In the genomic region with DNA sequence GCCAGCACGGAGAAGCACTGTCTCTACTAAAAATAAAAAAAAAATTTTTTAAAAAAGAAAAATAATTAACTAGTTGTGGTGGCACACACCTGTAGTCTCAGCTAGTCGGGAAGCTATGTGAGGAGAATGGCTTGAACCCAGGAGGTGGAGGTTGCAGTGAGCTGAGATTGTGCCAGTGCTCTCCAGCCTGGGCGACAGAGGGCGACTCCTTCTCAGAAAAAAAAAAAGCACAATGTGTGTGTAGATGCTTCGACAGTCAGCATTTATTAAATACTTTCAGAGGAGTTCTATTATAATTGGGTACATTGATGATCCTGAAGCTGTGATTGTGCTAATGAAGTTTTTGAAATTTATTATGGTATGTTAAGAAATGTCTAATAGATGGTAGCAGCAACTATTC, we compare ENCODE assay signal across 29 cellular contexts. TPM values are rescaled to one million over a fixed set of nuclear protein-coding genes. Genes with fewer than 3 reads are reported as not detected.
"Had no signal": no experiment of that assay in that cellular context is flagged by ENCODE, and none has a peak within 500 bp of the region (broad histone marks: within the 10 kb centered on the region; RNA-seq: fewer than 3 reads in every experiment).

No MANE protein-coding gene starts in this region.

- ATAC-seq: esophagus mucosa; gastrocnemius medialis; left ventricle myocardium superior; lower lobe of right lung; natural killer cell; psoas muscle; right cardiac atrium; stimulated activated memory B cell treated with anti-CD40 and anti-IgM and Interleukin-4, amounts not matched to agents 10 μg/mL and 1 μg/mL and 100 μg/mL, for 72 hours; stimulated activated naive CD8-positive, alpha-beta T cell treated with anti-CD3 and anti-CD28 coated beads, Interleukin-15, Interleukin-2, amounts not matched to agents 100 U/mL and 50 U/mL, for 24 hours had no signal

- H3K4me3 ChIP-seq: gastrocnemius medialis, lower lobe of right lung, ovary, psoas muscle, skin epidermis, spleen, testis, tibial artery had no signal

- H3K4me3 Mint-ChIP-seq: natural killer cell; stimulated activated memory B cell treated with anti-CD40 and anti-IgM and Interleukin-4, amounts not matched to agents 10 μg/mL and 1 μg/mL and 100 μg/mL, for 72 hours; type B pancreatic cell had no signal

- H3K27me3 ChIP-seq: gastrocnemius medialis, ovary, spleen, testis, tibial artery had no signal

- H3K4me1 Mint-ChIP-seq: natural killer cell; stimulated activated memory B cell treated with anti-CD40 and anti-IgM and Interleukin-4, amounts not matched to agents 10 μg/mL and 1 μg/mL and 100 μg/mL, for 72 hours had no signal

- H3K36me3 Mint-ChIP-seq: natural killer cell; stimulated activated memory B cell treated with anti-CD40 and anti-IgM and Interleukin-4, amounts not matched to agents 10 μg/mL and 1 μg/mL and 100 μg/mL, for 72 hours; type B pancreatic cell had no signal

- H3K9me3 ChIP-seq: gastrocnemius medialis, lower lobe of right lung, ovary, testis had no signal

- DNase-seq: cortex of kidney; effector CD4-positive, alpha-beta T cell; foreskin fibroblast; gastrocnemius medialis; head of caudate nucleus; left ventricle myocardium superior; lower lobe of right lung; natural killer cell; occipital lobe; ovary; posterior cingulate gyrus; psoas muscle; right cardiac atrium; spleen; stimulated activated CD4-positive, alpha-beta T cell treated with anti-CD3 and anti-CD28 coated beads, Interleukin-4, amount 100 ng/mL, for 4 hours; stimulated activated naive CD8-positive, alpha-beta T cell treated with anti-CD3 and anti-CD28 coated beads, Interleukin-15, Interleukin-2, amounts not matched to agents 100 U/mL and 50 U/mL, for 24 hours; substantia nigra; testis; tibial artery had no signal

- H3K27ac Mint-ChIP-seq: natural killer cell; stimulated activated memory B cell treated with anti-CD40 and anti-IgM and Interleukin-4, amounts not matched to agents 10 μg/mL and 1 μg/mL and 100 μg/mL, for 72 hours; type B pancreatic cell had no signal

- H3K36me3 ChIP-seq: gastrocnemius medialis, lower lobe of right lung, ovary, spleen, tibial artery had no signal

- FAIRE-seq: keratinocyte, urothelium cell line had no signal

- H3K27ac ChIP-seq: epithelial cell of prostate, gastrocnemius medialis, lower lobe of right lung, ovary, psoas muscle, skin epidermis, spleen, testis, tibial artery had no signal

- H3K4me1 ChIP-seq: gastrocnemius medialis, lower lobe of right lung, psoas muscle, spleen, testis, tibial artery had no signal

- H3K27me3 Mint-ChIP-seq: stimulated activated memory B cell treated with anti-CD40 and anti-IgM and Interleukin-4, amounts not matched to agents 10 μg/mL and 1 μg/mL and 100 μg/mL, for 72 hours; type B pancreatic cell had no signal

RNA-seq across cellular contexts. Expression of a gene that starts 46.5 kb away (rescaled TPM):
- total RNA-seq: dermis microvascular lymphatic vessel endothelial cell, renal cortical epithelial cell had no signal
- polyA plus RNA-seq: neural cell had no signal
